8 cellular contexts compared by ENCODE assay signal in genomic region chr17:40314557-40314953, GRCh38. TPM values are rescaled to one million over a fixed set of nuclear protein-coding genes. Genes with fewer than 3 reads are reported as not detected.
DNase-seq lines count a peak whose midpoint lies in the region; ATAC-seq and TF ChIP-seq lines count a peak whose summit lies in the region.

No MANE protein-coding gene starts in this region.

- no peak overlapping the region for H2AFZ ChIP-seq in GM23248

- ATAC-seq in HG03097 (IDR thresholded peaks at IDR 0.05; ENCODE audit: low FRiP score, unreplicated experiment), result no peak

- H3K9me3 ChIP-seq in GM23248 (ENCODE audit: low read depth) (no peaks in the 10 kb centered on the region), thyroid gland (no peaks in the 10 kb centered on the region)

- peak overlapping the region; percentile 64 for H3K4me2 ChIP-seq in GM23248 (ENCODE audit: unreplicated experiment)

- H3K4me3 ChIP-seq in GM23248 (no peak overlapping the region), epithelial cell of esophagus (ENCODE audit: low read length) (no peak overlapping the region), thyroid gland (replicated peaks in 1 of 3) (no peak overlapping the region)

- H3K27me3 ChIP-seq in GM23248 (replicated peaks; ENCODE audit: insufficient read depth) (no peaks in the 10 kb centered on the region), thyroid gland (no peaks in the 10 kb centered on the region)

- H3K9me3 Mint-ChIP-seq in nephron progenitor cell, result no peaks in the 10 kb centered on the region

- intact Hi-C loops in thyroid gland (cut with DNase I), result no loop called here

- H3K27me3 Mint-ChIP-seq in nephron progenitor cell (ENCODE audit: low read depth, poor library complexity), result peaks cover 16% of the 10 kb centered on the region

- H3K4me3 Mint-ChIP-seq in nephron progenitor cell, result no peak overlapping the region

- DNase-seq in GM23248 (peak; percentile 98), NCI-H524 treated with DMSO at 0.1 percent for 48 hours (lab: John Stamatoyannopoulos, UW) (peak; percentile 13), epithelial cell of esophagus (ENCODE audit: low read depth) (peak; percentile 99), occipital lobe (lab: John Stamatoyannopoulos, UW) (peak; percentile 78), thyroid gland (peak; percentile 99), nephron progenitor cell (no peak)
- DNase-seq in activated CD8-positive, alpha-beta memory T cell treated with anti-CD3 and anti-CD28 coated beads, Interleukin-2, amount 50 U/mL, for 4 hours, result peak; percentile 94

- H3K36me3 Mint-ChIP-seq in nephron progenitor cell (ENCODE audit: low read depth), result no peaks in the 10 kb centered on the region

- WGBS in GM23248 (ENCODE audit: low coverage in 1 of 2, low lambda C conversion rate in 2 of 2, missing lambda C conversion rate in 2 of 2), 2 experiments, result 0% methylated on average over 2 to 3 of the region's 3 CpGs
- 40 to 43% methylated on average over 1 of the region's 3 CpGs for WGBS in thyroid gland, 2 donors

- H3K27ac ChIP-seq in GM23248 (peak overlapping the region; percentile 31), thyroid gland (peak overlapping the region; percentile 88 to 96 (median 93))

- in situ Hi-C loops in GM23248 (cut with MboI), result no loop called here

- H3K4me1 Mint-ChIP-seq in nephron progenitor cell, result peaks cover 25% of the 10 kb centered on the region

- H3F3A ChIP-seq in GM23248 (ENCODE audit: insufficient read depth), result peaks cover 12% of the 10 kb centered on the region

- TF ChIP-seq CTCF in epithelial cell of esophagus (IDR thresholded peaks at IDR 0.05; ENCODE audit: insufficient read depth, low read depth, low read length, missing control alignments), result no peak
- TF ChIP-seq CTCF in thyroid gland (IDR thresholded peaks at IDR 0.05), result no peak
- TF ChIP-seq CTCF in nephron progenitor cell (IDR thresholded peaks at IDR 0.05), result no peak

- no peaks in the 10 kb centered on the region for H3K36me3 ChIP-seq in GM23248 (ENCODE audit: low read depth)
- no peaks in the 10 kb centered on the region for H3K36me3 ChIP-seq in thyroid gland

- peaks cover 54% of the 10 kb centered on the region for H3K4me1 ChIP-seq in GM23248 (ENCODE audit: insufficient read depth)
- peaks cover 85 to 87% of the 10 kb centered on the region in 2 donors for H3K4me1 ChIP-seq in thyroid gland

- TF ChIP-seq POLR2A in thyroid gland (IDR thresholded peaks at IDR 0.05), result no peak

- no peak overlapping the region for H3K9ac ChIP-seq in GM23248

- H4K20me1 ChIP-seq in GM23248 (ENCODE audit: insufficient read depth), result no peaks in the 10 kb centered on the region

- peaks cover 15% of the 10 kb centered on the region for H3K79me2 ChIP-seq in GM23248 (ENCODE audit: insufficient read depth)

- H3K9me2 ChIP-seq in GM23248 (ENCODE audit: insufficient read depth), result no peaks in the 10 kb centered on the region

- H3K27ac Mint-ChIP-seq in nephron progenitor cell, result no peak overlapping the region

RNA-seq across cellular contexts. Expression of gene RARA, which starts 5.6 kb away (rescaled TPM):
- total RNA-seq in GM23248 (2014; rRNA removed; shearing (Covaris generic)), result 32.2 and 38.9 TPM in 2 replicates
- 23.7 and 24.5 TPM in 2 replicates for polyA plus RNA-seq in GM23248 (2016; fragmentation: Nextera tagmentation; extraction: Ambion mirVana)
- total RNA-seq in occipital lobe (7.2 TPM), thyroid gland (10 to 100 TPM; 20.0 to 60.9 (median 35.2) TPM)

RNA-seq across cellular contexts. Expression of gene CDC6, which starts 26.9 kb away (rescaled TPM):
- total RNA-seq in GM23248 (2014; rRNA removed; shearing (Covaris generic)), result 12.4 and 13.4 TPM in 2 replicates
- polyA plus RNA-seq in GM23248 (2016; fragmentation: Nextera tagmentation; extraction: Ambion mirVana), result 8.8 and 9.8 TPM in 2 replicates
- total RNA-seq in occipital lobe (1.6 TPM), thyroid gland (1 to 10 TPM in 1 of 4 donors, under 1 TPM in 3; 0.63 to 5.2 (median 0.79) TPM)

RNA-seq across cellular contexts. Expression of gene GJD3, which starts 50.0 kb away (rescaled TPM):
- total RNA-seq in GM23248 (2014; rRNA removed; shearing (Covaris generic)), result 1.2 TPM in 1 of 2 replicates, not detected in the other
- 1.3 and 2.0 TPM in 2 replicates for polyA plus RNA-seq in GM23248 (2016; fragmentation: Nextera tagmentation; extraction: Ambion mirVana)
- 0.31 TPM for total RNA-seq in occipital lobe
- 1 to 10 TPM; 1.6 to 3.4 (median 1.7) TPM for total RNA-seq in thyroid gland
